17 cellular contexts compared by ENCODE assay signal in genomic region chr13:45859682-45860081, GRCh38. TPM values are rescaled to one million over a fixed set of nuclear protein-coding genes. Genes with fewer than 3 reads are reported as not detected.
"Had no signal": no experiment of that assay in that cellular context is flagged by ENCODE, and none has a peak within 500 bp of the region (broad histone marks: within the 10 kb centered on the region; RNA-seq: fewer than 3 reads in every experiment).

No MANE protein-coding gene starts in this region.

- DNase-seq: activated CD4-positive, alpha-beta T cell treated with anti-CD3 and anti-CD28 coated beads, Interleukin-2, amount 10 ng/mL, durations not matched to agents 24 days and 14 days; activated CD4-positive, CD25-positive, alpha-beta regulatory T cell; activated naive CD8-positive, alpha-beta T cell treated with anti-CD3 and anti-CD28 coated beads, Interleukin-2, amount 10 ng/mL, durations not matched to agents 7 days and 5 days; erythroblast; heart right ventricle; kidney; left ventricle myocardium inferior; naive thymus-derived CD8-positive, alpha-beta T cell; right cardiac atrium; stimulated activated CD4-positive, alpha-beta T cell treated with anti-CD3 and anti-CD28 coated beads, Interleukin-4, amount 100 ng/mL, for 4 hours; stimulated activated CD8-positive, alpha-beta memory T cell treated with anti-CD3 and anti-CD28 coated beads, Interleukin-4, amount 100 ng/mL, for 48 hours; stimulated activated naive CD8-positive, alpha-beta T cell treated with anti-CD3 and anti-CD28 coated beads, Interleukin-15, Interleukin-2, amounts not matched to agents 100 U/mL and 50 U/mL, for 24 hours; T-helper 2 cell had no signal

RNA-seq across cellular contexts. Expression of gene SIAH3, which starts 8.1 kb away (rescaled TPM):
- total RNA-seq: dermis microvascular lymphatic vessel endothelial cell, gastroesophageal sphincter, left ventricle myocardium inferior, progenitor cell of endocrine pancreas, right cardiac atrium, smooth muscle cell had no signal
